ENCODE assay signal across 14 cellular contexts in the genomic region with DNA sequence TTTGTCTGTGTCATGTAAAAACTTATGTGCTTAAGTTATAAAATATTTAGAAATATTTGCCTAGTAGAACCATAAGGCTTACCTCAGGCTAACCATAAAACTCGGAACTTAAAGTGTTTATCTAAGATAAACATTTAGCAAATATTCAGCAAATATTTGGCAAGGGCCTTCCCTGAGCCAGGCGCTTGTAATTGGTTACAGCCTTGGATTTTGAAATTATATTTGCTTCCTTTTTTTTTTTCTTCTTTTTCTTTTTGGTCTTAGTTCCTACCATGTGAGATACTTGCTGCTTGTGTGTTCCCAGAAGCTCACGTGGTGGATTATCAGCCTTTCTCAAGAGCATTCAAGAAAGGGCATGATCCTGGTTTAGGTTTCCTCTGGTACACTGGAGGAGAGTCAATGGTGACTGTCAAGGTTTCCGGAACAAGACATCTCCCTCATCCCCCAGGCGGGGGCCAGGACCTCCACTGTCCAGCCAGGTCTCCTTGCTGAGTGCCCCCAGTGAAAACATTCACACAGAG. TPM values are rescaled to one million over a fixed set of nuclear protein-coding genes. Genes with fewer than 3 reads are reported as not detected.
DNase-seq lines count a peak whose midpoint lies in the region; TF ChIP-seq lines count a peak whose summit lies in the region.
"Had no signal": no experiment of that assay in that cellular context is flagged by ENCODE, and none has a peak within 500 bp of the region (broad histone marks: within the 10 kb centered on the region; RNA-seq: fewer than 3 reads in every experiment).

No MANE protein-coding gene starts in this region.

- TF ChIP-seq POLR2A in spleen (IDR thresholded peaks at IDR 0.05) = no peak

- POLR2A ChIA-PET in HEK293 (lab: Yijun Ruan, JAX) = no interaction called here

- no peak overlapping the region for H2AFZ ChIP-seq in hepatocyte

- no peaks in the 10 kb centered on the region for H3K9me3 ChIP-seq in HEK293 (ENCODE audit: control insufficient read depth, insufficient read depth, low read depth, low read length)
- no peaks in the 10 kb centered on the region for H3K9me3 ChIP-seq in hepatocyte (ENCODE audit: low read depth)
- no peaks in the 10 kb centered on the region for H3K9me3 ChIP-seq in spleen

- peak overlapping the region; percentile 27 for H3K4me2 ChIP-seq in hepatocyte

- no peak overlapping the region for H3K4me3 ChIP-seq in HEK293 (ENCODE audit: low read depth, low read length)
- H3K4me3 ChIP-seq in hepatocyte = no peak overlapping the region
- H3K4me3 ChIP-seq in spleen = peak overlapping the region in 1 of 8 donors; percentile 24

- H3K9me2 ChIP-seq in hepatocyte (replicated peaks; ENCODE audit: insufficient read depth) = no peaks in the 10 kb centered on the region

- no peaks in the 10 kb centered on the region; a peak in 1 of 3 replicates for H3K36me3 ChIP-seq in HEK293 (ENCODE audit: control insufficient read depth in 2 of 2, insufficient read depth in 1 of 2, low read length in 2 of 2)
- no peaks in the 10 kb centered on the region for H3K36me3 ChIP-seq in hepatocyte (replicated peaks; ENCODE audit: insufficient read depth, low read depth)
- H3K36me3 ChIP-seq in spleen = no peaks in the 10 kb centered on the region
- H3K36me3 ChIP-seq: WERI-Rb-1 had no signal

- intact Hi-C loops in spleen (cut with DNase I; ENCODE audit: low total_unique reads) = no loop called here
- intact Hi-C loops in posterior cingulate gyrus (cut with DNase I) = no loop called here

- no peaks in the 10 kb centered on the region for H3K79me2 ChIP-seq in hepatocyte

- TF ChIP-seq CTCF in HEK293 (tag by site-specific recombination; IDR thresholded peaks at IDR 0.05) = no peak
- no peak for TF ChIP-seq CTCF in hepatocyte (IDR thresholded peaks at IDR 0.05; ENCODE audit: poor library complexity)
- no peak for TF ChIP-seq CTCF in spleen (IDR thresholded peaks at IDR 0.05 in 8 of 11, conservative IDR thresholded peaks at IDR 0.05 in 3 of 11)

- CTCF ChIA-PET in HEK293 (lab: Yijun Ruan, JAX) = interaction anchor here (0.8 kb wide), 1 partner anchor 9 kb away, joined by 3 read pairs; no protein-coding TSS in a partner anchor

- 43% methylated on average over 5 of the region's 5 CpGs for WGBS in hepatocyte (ENCODE audit: low lambda C conversion rate, missing lambda C conversion rate)
- WGBS in spleen, 5 donors = 54 to 80% (median 65%) methylated on average over 5 of the region's 5 CpGs

- peak; percentile 69 for DNase-seq in SKM-1 treated with dmso at 0.1 percent for 144 hours (lab: John Stamatoyannopoulos, UW; ENCODE audit: unreplicated experiment)
- peak; percentile 68 for DNase-seq in hepatocyte (ENCODE audit: low spot score)
- no peak for DNase-seq in spleen
- no peak for DNase-seq in DMS 273 treated with DMSO at 0.1 percent for 48 hours (lab: John Stamatoyannopoulos, UW)
- DNase-seq in iPS-NIHi11 (ENCODE audit: low spot score) = no peak
- DNase-seq in posterior cingulate gyrus = no peak
- DNase-seq in LoVo (ENCODE audit: low spot score) = no peak
- DNase-seq: activated T-cell treated with anti-CD3 and anti-CD28 coated beads, Interleukin-2, amount 50 U/mL, for 72 hours; NCI-H2081 treated with DMSO at 0.1 percent for 48 hours; occipital lobe; stimulated activated CD4-positive, alpha-beta T cell treated with anti-CD3 and anti-CD28 coated beads, Interleukin-2, amount 100 ng/mL, for 24 hours; stimulated activated naive CD8-positive, alpha-beta T cell treated with anti-CD3 and anti-CD28 coated beads, Interleukin-15, Interleukin-2, amounts not matched to agents 100 U/mL and 50 U/mL, for 24 hours; WERI-Rb-1 had no signal

- H3K4me1 ChIP-seq in HEK293 (ENCODE audit: control insufficient read depth, insufficient read depth, low read length) (peaks cover 5% of the 10 kb centered on the region), hepatocyte (ENCODE audit: insufficient read depth) (peaks cover 15% of the 10 kb centered on the region), spleen (peaks cover 0 to 38% (median 7%) of the 10 kb centered on the region in 6 donors)

- H3K27me3 ChIP-seq in hepatocyte = no peaks in the 10 kb centered on the region
- no peaks in the 10 kb centered on the region for H3K27me3 ChIP-seq in spleen (replicated peaks in 1 of 7)

- H4K20me1 ChIP-seq in hepatocyte (ENCODE audit: insufficient read depth, poor library complexity, severe bottlenecking) = no peaks in the 10 kb centered on the region

- no peak overlapping the region for H3K27ac ChIP-seq in HEK293 (ENCODE audit: extremely low read depth, low read depth, low read length)
- H3K27ac ChIP-seq in hepatocyte = peak overlapping the region; percentile 78
- peak overlapping the region in 6 of 8 donors; percentile 46 to 76 (median 72) for H3K27ac ChIP-seq in spleen
- H3K27ac ChIP-seq: WERI-Rb-1 had no signal

TF ChIP-seq in HEK293, 187 proteins besides CTCF, POLR2A, EP300 and RAD21:
- TF ChIP-seq PRDM6 (tag by site-specific recombination; IDR thresholded peaks at IDR 0.05) (0 out of 2 replicates have a peak, but pooled peaks have one; percentile 58), ZBTB8A (tag by site-specific recombination; IDR thresholded peaks at IDR 0.05) (no peak), MZF1 (tag by site-specific recombination; IDR thresholded peaks at IDR 0.05; ENCODE audit: borderline replicate concordance) (no peak)

RNA-seq across cellular contexts. Expression of gene BRI3, which starts 5.2 kb away (rescaled TPM):
- total RNA-seq in hepatocyte = 71.5 and 84.0 TPM in 2 replicates
- polyA plus RNA-seq in hepatocyte = 101 and 104 TPM in 2 replicates
- 100 to 1,000 TPM in 4 of 7 donors, 10 to 100 TPM in 3; 59.3 to 264 (median 191) TPM for total RNA-seq in spleen
- polyA plus RNA-seq in spleen = 100 to 1,000 TPM in 2 of 3 donors, 10 to 100 TPM in 1; 100.0 to 229 (median 164) TPM

RNA-seq across cellular contexts. Expression of gene TECPR1, which starts 24.3 kb away (rescaled TPM):
- total RNA-seq in hepatocyte (6.0 and 10.7 TPM in 2 replicates), spleen (10 to 100 TPM; 19.0 to 86.4 (median 46.1) TPM)
- polyA plus RNA-seq in hepatocyte (9.8 and 11.3 TPM in 2 replicates), spleen (10 to 100 TPM in 2 of 3 donors, 1 to 10 TPM in 1; 8.4 to 26.1 (median 14.3) TPM)

Comparison
In these comparisons a context has a peak if more than half of its experiments do, and no peak if none do; other contexts are left out.
1. DNase-seq: peak in SKM-1 treated with dmso at 0.1 percent for 144 hours (single experiment) and hepatocyte (single experiment); none in spleen (single experiment), DMS 273 treated with DMSO at 0.1 percent for 48 hours (single experiment), iPS-NIHi11 (single experiment), posterior cingulate gyrus (0 of 10) and LoVo (single experiment).